20 cellular contexts compared by ENCODE assay signal in the genomic region with DNA sequence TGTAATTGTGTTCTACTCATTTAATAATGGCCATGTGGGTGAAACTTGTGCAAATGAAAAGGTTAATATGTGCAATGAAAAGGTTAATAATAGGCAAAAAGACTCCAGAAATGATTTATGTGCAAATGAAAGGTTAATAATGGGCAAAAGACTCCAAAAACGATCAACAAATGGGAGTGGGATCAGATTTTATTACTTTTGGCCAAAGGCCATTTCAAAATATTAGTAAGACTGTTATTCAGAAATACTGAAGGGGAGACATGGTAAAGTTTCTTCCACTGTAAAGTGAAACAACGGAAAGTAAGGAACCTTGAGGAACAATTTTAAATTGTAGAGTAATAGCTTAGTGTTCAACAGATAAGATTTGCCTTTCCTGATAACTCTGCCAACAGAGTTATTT.
"Had no signal": no experiment of that assay in that cellular context is flagged by ENCODE, and none has a peak within 500 bp of the region (broad histone marks: within the 10 kb centered on the region; RNA-seq: fewer than 3 reads in every experiment).

No MANE protein-coding gene starts in this region.

- H3K4me3 ChIP-seq: SK-N-MC had no signal

- ATAC-seq: activated CD8-positive, alpha-beta memory T cell treated with anti-CD3 and anti-CD28 coated beads, Interleukin-2, amount 10 ng/mL, durations not matched to agents 7 days and 5 days; activated T-cell treated with anti-CD3 and anti-CD28 coated beads, Interleukin-2, amount 50 U/mL, for 4 hours; Right ventricle myocardium inferior had no signal

- H3K27ac ChIP-seq: SK-N-MC had no signal

- DNase-seq: activated CD4-positive, alpha-beta T cell treated with anti-CD3 and anti-CD28 coated beads, Interleukin-2, amount 10 ng/mL, durations not matched to agents 24 days and 14 days; activated CD4-positive, alpha-beta T cell treated with anti-CD3 and anti-CD28 coated beads, Interleukin-2, amount 50 U/mL, for 48 hours; activated CD4-positive, CD25-positive, alpha-beta regulatory T cell treated with anti-CD3 and anti-CD28 coated beads, Interleukin-2, amount 50 U/mL, for 72 hours; activated CD8-positive, alpha-beta memory T cell treated with anti-CD3 and anti-CD28 coated beads, Interleukin-2, amount 10 ng/mL, durations not matched to agents 7 days and 5 days; activated effector memory CD4-positive, alpha-beta T cell treated with anti-CD3 and anti-CD28 coated beads, Interleukin-2, amount 50 U/mL, for 16 hours; activated naive CD4-positive, alpha-beta T cell treated with anti-CD3 and anti-CD28 coated beads for 36 hours; activated T-cell treated with anti-CD3 and anti-CD28 coated beads, Interleukin-2, amount 50 U/mL, for 4 hours; amygdala; KG1; NCI-H1092; NCI-H1417; NCI-H2029; NCI-H2107; NCI-H2171 treated with DMSO at 0.1 percent for 48 hours; NCI-H226; NCI-H526; NCI-H82; RPMI8226 had no signal
